9 cellular contexts compared by ENCODE assay signal in genomic region chr17:50210249-50211225, GRCh38. TPM values are rescaled to one million over a fixed set of nuclear protein-coding genes. Genes with fewer than 3 reads are reported as not detected.
DNase-seq lines count a peak whose midpoint lies in the region; ATAC-seq and TF ChIP-seq lines count a peak whose summit lies in the region.
"Had no signal": no experiment of that assay in that cellular context is flagged by ENCODE, and none has a peak within 500 bp of the region (broad histone marks: within the 10 kb centered on the region; RNA-seq: fewer than 3 reads in every experiment).

No MANE protein-coding gene starts in this region.

- ATAC-seq in Right ventricle myocardium inferior (peak; percentile 35), HG02938 (IDR thresholded peaks at IDR 0.05; ENCODE audit: unreplicated experiment) (no peak), HG03280 (IDR thresholded peaks at IDR 0.05; ENCODE audit: unreplicated experiment) (no peak), HG02970 (IDR thresholded peaks at IDR 0.05; ENCODE audit: low FRiP score, unreplicated experiment) (no peak)
- ATAC-seq: CD8-positive, alpha-beta T cell had no signal

- H3K4me1 ChIP-seq in mesodermal cell (ENCODE audit: control insufficient read depth, insufficient read depth, low read length, poor library complexity, severe bottlenecking) (peaks cover 64% of the 10 kb centered on the region), vagina (peaks cover 77% of the 10 kb centered on the region)

- no peaks in the 10 kb centered on the region for H3K36me3 ChIP-seq in mesodermal cell (ENCODE audit: control insufficient read depth, insufficient read depth, low read length)
- no peaks in the 10 kb centered on the region for H3K36me3 ChIP-seq in vagina

- no peak for TF ChIP-seq CTCF in vagina (IDR thresholded peaks at IDR 0.05)

- 7 to 10% methylated on average over 11 to 16 of the region's 26 CpGs for WGBS in mesodermal cell (ENCODE audit: insufficient coverage in 2 of 2), 2 experiments

- no peak for TF ChIP-seq POLR2A in vagina (IDR thresholded peaks at IDR 0.05)

- intact Hi-C loops in Right ventricle myocardium inferior (cut with DNase I), result no loop called here
- intact Hi-C loops in cardiac septum (cut with DNase I), result no loop called here
- intact Hi-C loops in vagina (cut with DNase I), result no loop called here

- peak overlapping the region; percentile 100 for H3K27ac ChIP-seq in mesodermal cell (ENCODE audit: low read depth, low read length, severe bottlenecking)
- peak overlapping the region; percentile 97 for H3K27ac ChIP-seq in vagina

- DNase-seq in Right ventricle myocardium inferior (ENCODE audit: missing footprints) (peak; percentile 79), cardiac septum (ENCODE audit: low spot score) (no peak), dermis blood vessel endothelial cell (peak; percentile 62), vagina (ENCODE audit: extremely low spot score in 2 of 2) (peak; percentile 94 to 96)

- H3K9me3 ChIP-seq in mesodermal cell (ENCODE audit: control insufficient read depth, low read length) (no peaks in the 10 kb centered on the region), vagina (no peaks in the 10 kb centered on the region)

- peak overlapping the region; percentile 12 for H3K4me3 ChIP-seq in mesodermal cell (ENCODE audit: extremely low read depth, insufficient read depth, low read length, poor library complexity, severe bottlenecking)
- H3K4me3 ChIP-seq in vagina, result peak overlapping the region; percentile 12 to 24

- H3K27me3 ChIP-seq in vagina, result no peaks in the 10 kb centered on the region

RNA-seq across cellular contexts. Expression of gene COL1A1, which starts 9.1 kb away (rescaled TPM):
- total RNA-seq in Right ventricle myocardium inferior, result 28.2 TPM
- total RNA-seq in cardiac septum, result 142 TPM
- 4.2 and 12.6 TPM in 2 replicates for total RNA-seq in dermis blood vessel endothelial cell
- 852 TPM for polyA plus RNA-seq in mesodermal cell (2013, experiment 1 of 2)
- polyA plus RNA-seq in mesodermal cell (2013, experiment 2 of 2), result 735 TPM
- 171 TPM for total RNA-seq in vagina

RNA-seq across cellular contexts. Expression of gene SGCA, which starts 44.7 kb away (rescaled TPM):
- 151 TPM for total RNA-seq in Right ventricle myocardium inferior
- total RNA-seq in cardiac septum, result 159 TPM
- not detected in 2 replicates for total RNA-seq in dermis blood vessel endothelial cell
- polyA plus RNA-seq in mesodermal cell (2013, experiment 1 of 2), result 2.4 TPM
- 1.3 TPM for polyA plus RNA-seq in mesodermal cell (2013, experiment 2 of 2)
- 2.2 TPM for total RNA-seq in vagina

Comparison
In these comparisons a context has a peak if more than half of its experiments do, and no peak if none do; other contexts are left out.
1. RNA of gene SGCA, which starts 44.7 kb away (total RNA-seq): 159 TPM in cardiac septum (single experiment) and 151 TPM in Right ventricle myocardium inferior (single experiment); 2.2 TPM in vagina (single experiment) and not detected in dermis blood vessel endothelial cell; every median in the first group is over 10 times any median in the second.